In the genomic region with DNA sequence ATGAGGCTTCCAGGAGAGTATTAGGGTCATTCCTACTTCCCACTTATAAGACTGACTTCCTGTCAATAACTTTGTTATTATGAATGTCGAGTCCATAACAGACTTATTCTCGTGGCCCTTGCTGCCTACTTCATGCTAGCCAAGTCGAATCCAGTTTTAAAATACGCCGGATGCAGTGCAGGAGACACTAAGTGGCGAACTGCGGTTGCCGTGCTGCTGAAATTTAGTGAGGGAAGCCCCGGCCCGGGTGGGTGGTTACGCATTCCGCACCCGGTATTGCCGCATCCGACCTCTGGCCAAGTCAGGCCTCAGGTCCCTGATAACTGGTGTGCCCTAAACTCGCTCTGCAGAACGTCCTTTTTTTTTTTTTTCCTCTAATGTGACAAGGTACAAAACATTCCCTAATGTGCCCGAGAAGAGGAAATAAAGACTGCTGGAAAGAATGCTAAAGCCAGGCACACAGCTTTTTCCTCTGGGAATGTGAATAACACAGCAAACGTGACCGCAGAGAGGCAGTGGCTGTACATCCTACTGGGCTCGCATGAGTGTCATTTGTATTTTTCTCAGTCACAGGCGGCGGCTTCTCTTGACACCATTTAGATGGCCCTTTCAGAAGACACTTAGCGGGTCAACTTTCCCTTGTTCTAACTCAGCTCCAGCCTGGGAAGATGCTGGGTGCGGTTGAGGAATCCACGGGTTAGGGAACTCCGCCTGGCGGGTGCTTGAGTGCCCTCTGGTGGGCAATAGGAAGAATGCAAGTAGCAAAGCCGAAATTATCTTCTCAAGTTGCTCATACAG, we compare ENCODE assay signal across 7 cellular contexts. TPM values are rescaled to one million over a fixed set of nuclear protein-coding genes. Genes with fewer than 3 reads are reported as not detected.
DNase-seq lines count a peak whose midpoint lies in the region; ATAC-seq, FAIRE-seq and TF ChIP-seq lines count a peak whose summit lies in the region.

No MANE protein-coding gene starts in this region.

- peak; percentile 67 for ATAC-seq in HG02759 (IDR thresholded peaks at IDR 0.05; ENCODE audit: unreplicated experiment)

- H3K27me3 ChIP-seq in neural cell (ENCODE audit: insufficient read depth, low read depth, low read length) = no peaks in the 10 kb centered on the region

- FAIRE-seq in G401.6 (lab: Jason Lieb, UNC) = peak; percentile 64

- no peak for TF ChIP-seq EP300 in neural cell (conservative IDR thresholded peaks at IDR 0.05; ENCODE audit: poor library complexity, severe bottlenecking)

- H3K36me3 ChIP-seq in neural cell (ENCODE audit: insufficient read depth, low read length) = no peaks in the 10 kb centered on the region
- no peaks in the 10 kb centered on the region for H3K36me3 ChIP-seq in urinary bladder (ENCODE audit: insufficient read depth)

- H3K27ac ChIP-seq in neural cell (ENCODE audit: low read length) = no peak overlapping the region
- peak overlapping the region; percentile 16 for H3K27ac ChIP-seq in urinary bladder (ENCODE audit: low read depth)

- H3K4me3 ChIP-seq in neural cell (ENCODE audit: low read length) = no peak overlapping the region
- no peak overlapping the region for H3K4me3 ChIP-seq in urinary bladder (ENCODE audit: low read depth, low read length)

- H3K9me2 ChIP-seq in neural cell (ENCODE audit: insufficient read depth, low read length) = no peaks in the 10 kb centered on the region

- no peaks in the 10 kb centered on the region for H3K79me2 ChIP-seq in neural cell (replicated peaks; ENCODE audit: insufficient read depth, low read length)

- DNase-seq in NCI-H82 (lab: John Stamatoyannopoulos, UW) = peak; percentile 61
- DNase-seq in activated T-cell treated with anti-CD3 and anti-CD28 coated beads, Interleukin-2, amount 50 U/mL, for 48 hours = peak; percentile 60 to 62
- peak; percentile 80 for DNase-seq in fibroblast of peridontal ligament (ENCODE audit: extremely low read depth)

- TF ChIP-seq CTCF in neural cell (IDR thresholded peaks at IDR 0.05; ENCODE audit: poor library complexity, severe bottlenecking) = peak; percentile 85

- H3K9me3 ChIP-seq in neural cell (ENCODE audit: low read length) = no peaks in the 10 kb centered on the region

- H4K20me1 ChIP-seq in neural cell (ENCODE audit: insufficient read depth) = no peaks in the 10 kb centered on the region

- peak; percentile 69 for TF ChIP-seq RAD21 in neural cell (conservative IDR thresholded peaks at IDR 0.05)

- 42% methylated on average over 29 of the region's 29 CpGs for WGBS in urinary bladder

- no peaks in the 10 kb centered on the region for H3K4me1 ChIP-seq in urinary bladder (ENCODE audit: insufficient read depth)

- H3K4me2 ChIP-seq in neural cell (ENCODE audit: low read length) = no peak overlapping the region

- no peak overlapping the region for H2AFZ ChIP-seq in neural cell (ENCODE audit: low read depth, low read length)

- no peak overlapping the region for H3K9ac ChIP-seq in neural cell (ENCODE audit: low read length)

- H3F3A ChIP-seq in neural cell (ENCODE audit: insufficient read depth, low read length, poor library complexity, severe bottlenecking) = no peaks in the 10 kb centered on the region

TF ChIP-seq in neural cell, 6 proteins besides CTCF, POLR2A, EP300 and RAD21:
- peak; percentile 72 for TF ChIP-seq SMC3 (conservative IDR thresholded peaks at IDR 0.05; ENCODE audit: poor library complexity)
- no peak for TF ChIP-seq POLR2AphosphoS5 (IDR thresholded peaks at IDR 0.05)
- TF ChIP-seq, protein P1, sequence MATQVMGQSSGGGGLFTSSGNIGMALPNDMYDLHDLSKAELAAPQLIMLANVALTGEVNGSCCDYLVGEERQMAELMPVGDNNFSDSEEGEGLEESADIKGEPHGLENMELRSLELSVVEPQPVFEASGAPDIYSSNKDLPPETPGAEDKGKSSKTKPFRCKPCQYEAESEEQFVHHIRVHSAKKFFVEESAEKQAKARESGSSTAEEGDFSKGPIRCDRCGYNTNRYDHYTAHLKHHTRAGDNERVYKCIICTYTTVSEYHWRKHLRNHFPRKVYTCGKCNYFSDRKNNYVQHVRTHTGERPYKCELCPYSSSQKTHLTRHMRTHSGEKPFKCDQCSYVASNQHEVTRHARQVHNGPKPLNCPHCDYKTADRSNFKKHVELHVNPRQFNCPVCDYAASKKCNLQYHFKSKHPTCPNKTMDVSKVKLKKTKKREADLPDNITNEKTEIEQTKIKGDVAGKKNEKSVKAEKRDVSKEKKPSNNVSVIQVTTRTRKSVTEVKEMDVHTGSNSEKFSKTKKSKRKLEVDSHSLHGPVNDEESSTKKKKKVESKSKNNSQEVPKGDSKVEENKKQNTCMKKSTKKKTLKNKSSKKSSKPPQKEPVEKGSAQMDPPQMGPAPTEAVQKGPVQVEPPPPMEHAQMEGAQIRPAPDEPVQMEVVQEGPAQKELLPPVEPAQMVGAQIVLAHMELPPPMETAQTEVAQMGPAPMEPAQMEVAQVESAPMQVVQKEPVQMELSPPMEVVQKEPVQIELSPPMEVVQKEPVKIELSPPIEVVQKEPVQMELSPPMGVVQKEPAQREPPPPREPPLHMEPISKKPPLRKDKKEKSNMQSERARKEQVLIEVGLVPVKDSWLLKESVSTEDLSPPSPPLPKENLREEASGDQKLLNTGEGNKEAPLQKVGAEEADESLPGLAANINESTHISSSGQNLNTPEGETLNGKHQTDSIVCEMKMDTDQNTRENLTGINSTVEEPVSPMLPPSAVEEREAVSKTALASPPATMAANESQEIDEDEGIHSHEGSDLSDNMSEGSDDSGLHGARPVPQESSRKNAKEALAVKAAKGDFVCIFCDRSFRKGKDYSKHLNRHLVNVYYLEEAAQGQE (IDR thresholded peaks at IDR 0.05; ENCODE audit: borderline replicate concordance) = no peak

RNA-seq across cellular contexts. Expression of a gene that starts 7.1 kb away (rescaled TPM):
- polyA plus RNA-seq in neural cell (68.6 and 73.7 TPM in 2 replicates), urinary bladder (35.9 TPM)
- polyA minus RNA-seq in neural cell = 34.8 and 46.5 TPM in 2 replicates
- 45.1 TPM for total RNA-seq in urinary bladder
